ENCODE assay signal across 9 cellular contexts in the genomic region with DNA sequence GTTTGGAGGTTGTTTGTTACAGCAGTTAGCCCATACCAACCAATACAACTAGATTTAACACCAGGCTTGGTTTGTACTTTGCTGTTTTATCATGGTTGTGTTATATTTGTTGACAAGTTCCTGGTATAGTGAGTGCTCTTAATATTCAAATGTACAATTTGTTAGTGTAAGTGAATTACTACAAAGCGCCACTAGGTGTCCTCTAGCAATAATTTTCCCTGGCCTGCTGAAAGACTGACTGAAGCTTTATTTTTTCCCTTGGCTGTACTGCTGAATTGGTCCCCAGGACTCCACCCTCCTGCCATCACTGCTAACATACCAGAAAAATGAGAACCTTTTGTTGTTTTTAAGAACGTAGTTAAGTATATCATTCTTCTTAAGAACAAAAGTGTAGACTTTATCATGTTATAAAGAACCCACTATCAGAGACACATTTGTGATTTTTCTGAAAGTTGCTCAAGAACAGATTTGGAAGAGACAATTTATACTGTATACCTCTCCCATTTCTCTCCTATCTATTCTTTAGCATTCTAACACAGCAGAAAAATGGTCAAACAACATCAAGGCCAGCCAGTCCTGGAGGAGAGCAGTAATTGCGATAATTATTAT.
DNase-seq lines count a peak whose midpoint lies in the region; ATAC-seq, FAIRE-seq and TF ChIP-seq lines count a peak whose summit lies in the region.
"Had no signal": no experiment of that assay in that cellular context is flagged by ENCODE, and none has a peak within 500 bp of the region (broad histone marks: within the 10 kb centered on the region; RNA-seq: fewer than 3 reads in every experiment).

No MANE protein-coding gene starts in this region.

- no peaks in the 10 kb centered on the region for H3K79me2 ChIP-seq in endothelial cell of umbilical vein (ENCODE audit: control insufficient read depth, insufficient read depth, low read length)

- peak; percentile 38 for DNase-seq in NCI-H510A treated with DMSO at 0.1 percent for 48 hours (lab: John Stamatoyannopoulos, UW)
- DNase-seq in NCI-H510A (lab: John Stamatoyannopoulos, UW): no peak
- DNase-seq in KBM-7: peak; percentile 82
- DNase-seq in RWPE1 (ENCODE audit: low spot score): peak; percentile 17
- DNase-seq in endothelial cell of umbilical vein (ENCODE audit: low read depth, low spot score): peak; percentile 67
- peak in 5 of 10 donors; percentile 3 to 47 (median 38) for DNase-seq in naive thymus-derived CD8-positive, alpha-beta T cell
- DNase-seq in activated CD4-positive, alpha-beta memory T cell treated with anti-CD3 and anti-CD28 coated beads, Interleukin-2, amount 10 ng/mL, durations not matched to agents 7 days and 5 days: no peak

- H3K9me1 ChIP-seq in endothelial cell of umbilical vein (replicated peaks; ENCODE audit: control insufficient read depth, extremely low read depth, insufficient read depth, low read length): no peaks in the 10 kb centered on the region

- ATAC-seq in GM21529 (IDR thresholded peaks at IDR 0.05; ENCODE audit: unreplicated experiment): peak; percentile 92
- ATAC-seq in naive thymus-derived CD8-positive, alpha-beta T cell: peak; percentile 47 to 53

- peak; percentile 87 for FAIRE-seq in endothelial cell of umbilical vein (lab: Jason Lieb, UNC)

- H3K27me3 ChIP-seq in endothelial cell of umbilical vein (ENCODE audit: control insufficient read depth in 2 of 2, insufficient read depth in 2 of 2, low read length in 2 of 2): peaks cover 2 to 12% of the 10 kb centered on the region in 2 experiments

- peaks cover 5 to 28% (median 17%) of the 10 kb centered on the region in 5 donors for H3K27me3 Mint-ChIP-seq in naive thymus-derived CD8-positive, alpha-beta T cell
- H3K27me3 Mint-ChIP-seq in activated CD4-positive, alpha-beta memory T cell treated with anti-CD3 and anti-CD28 coated beads, Interleukin-2, amount 10 ng/mL, durations not matched to agents 7 days and 5 days: peaks cover 21% of the 10 kb centered on the region

- intact Hi-C loops in endothelial cell of umbilical vein (cut with micrococcal nuclease): loop anchor here (1.0 to 2.0 kb wide), 3 partner anchors 244 to 1771 kb away; no protein-coding TSS in a partner anchor

- no peaks in the 10 kb centered on the region for H4K20me1 ChIP-seq in endothelial cell of umbilical vein (replicated peaks; ENCODE audit: control insufficient read depth, extremely low read depth, insufficient read depth, low read length)

- no peaks in the 10 kb centered on the region for H3K36me3 ChIP-seq in endothelial cell of umbilical vein (ENCODE audit: control insufficient read depth in 2 of 2, extremely low read depth in 1 of 2, insufficient read depth in 2 of 2, low read length in 2 of 2)

- no peaks in the 10 kb centered on the region for H3K4me1 Mint-ChIP-seq in naive thymus-derived CD8-positive, alpha-beta T cell
- no peaks in the 10 kb centered on the region for H3K4me1 Mint-ChIP-seq in activated CD4-positive, alpha-beta memory T cell treated with anti-CD3 and anti-CD28 coated beads, Interleukin-2, amount 10 ng/mL, durations not matched to agents 7 days and 5 days

- no peak overlapping the region for H2AFZ ChIP-seq in endothelial cell of umbilical vein (ENCODE audit: low read depth, low read length)

- dilution Hi-C loops in endothelial cell of umbilical vein (cut with MboI; ENCODE audit: extremely low pct_ligation_motif_present, low sequenced_read_pairs): no loop called here

- no peaks in the 10 kb centered on the region for H3K9me3 Mint-ChIP-seq in naive thymus-derived CD8-positive, alpha-beta T cell
- no peaks in the 10 kb centered on the region for H3K9me3 Mint-ChIP-seq in activated CD4-positive, alpha-beta memory T cell treated with anti-CD3 and anti-CD28 coated beads, Interleukin-2, amount 10 ng/mL, durations not matched to agents 7 days and 5 days
- H3K9me3 Mint-ChIP-seq: dendritic cell treated with granulocyte-macrophage colony-stimulating factor and Interleukin-4, amounts not matched to agents 40 ng/mL and 50 ng/mL, for 4 days had no signal

- no peak overlapping the region for H3K4me3 Mint-ChIP-seq in naive thymus-derived CD8-positive, alpha-beta T cell
- no peak overlapping the region for H3K4me3 Mint-ChIP-seq in activated CD4-positive, alpha-beta memory T cell treated with anti-CD3 and anti-CD28 coated beads, Interleukin-2, amount 10 ng/mL, durations not matched to agents 7 days and 5 days
- H3K4me3 Mint-ChIP-seq: dendritic cell treated with granulocyte-macrophage colony-stimulating factor and Interleukin-4, amounts not matched to agents 40 ng/mL and 50 ng/mL, for 4 days had no signal

- no peak overlapping the region for H3K27ac Mint-ChIP-seq in naive thymus-derived CD8-positive, alpha-beta T cell
- no peak overlapping the region for H3K27ac Mint-ChIP-seq in activated CD4-positive, alpha-beta memory T cell treated with anti-CD3 and anti-CD28 coated beads, Interleukin-2, amount 10 ng/mL, durations not matched to agents 7 days and 5 days
- H3K27ac Mint-ChIP-seq: dendritic cell treated with granulocyte-macrophage colony-stimulating factor and Interleukin-4, amounts not matched to agents 40 ng/mL and 50 ng/mL, for 4 days had no signal

- H3K4me2 ChIP-seq in endothelial cell of umbilical vein (ENCODE audit: insufficient read depth, low read length): no peak overlapping the region

- no TSS peak for BruUV-seq in endothelial cell of umbilical vein (replicated peaks; lab: Mats Ljungman, UMichigan)

- no peaks in the 10 kb centered on the region for H3K9me3 ChIP-seq in endothelial cell of umbilical vein (replicated peaks; ENCODE audit: control insufficient read depth, insufficient read depth, low read length)

- H3K36me3 Mint-ChIP-seq in naive thymus-derived CD8-positive, alpha-beta T cell: no peaks in the 10 kb centered on the region
- no peaks in the 10 kb centered on the region for H3K36me3 Mint-ChIP-seq in activated CD4-positive, alpha-beta memory T cell treated with anti-CD3 and anti-CD28 coated beads, Interleukin-2, amount 10 ng/mL, durations not matched to agents 7 days and 5 days (ENCODE audit: low read depth)

- H3K9ac ChIP-seq in endothelial cell of umbilical vein (replicated peaks; ENCODE audit: extremely low read depth, insufficient read depth, low read length): no peak overlapping the region

- H3K27ac ChIP-seq in RWPE1 (no peak overlapping the region), endothelial cell of umbilical vein (ENCODE audit: insufficient read depth, low read depth, low read length) (no peak overlapping the region)

- H3K4me3 ChIP-seq in endothelial cell of umbilical vein (replicated peaks in 1 of 3; ENCODE audit: insufficient read depth in 1 of 3, low read depth in 1 of 3, low read length in 3 of 3): no peak overlapping the region

- no peak for TF ChIP-seq POLR2A in endothelial cell of umbilical vein (IDR thresholded peaks at IDR 0.05; ENCODE audit: low read depth, low read length)

- CTCF ChIA-PET in RWPE1 (lab: Yijun Ruan, JAX) (interaction anchor here (0.6 to 1.5 kb wide), 11 partner anchors 8 to 1339 kb away, joined by 3 to 15 read pairs (median 3); no protein-coding TSS in a partner anchor), endothelial cell of umbilical vein (lab: Charles Lee) (interaction anchor here (0.6 to 3.9 kb wide), 23 partner anchors 10 to 646 kb away, joined by 3 to 35 read pairs (median 4); no protein-coding TSS in a partner anchor)
- CTCF ChIA-PET in activated CD4-positive, alpha-beta memory T cell treated with anti-CD3 and anti-CD28 coated beads, Interleukin-2, amount 10 ng/mL, durations not matched to agents 7 days and 5 days (lab: Charles Lee): interaction anchor here (0.8 to 3.2 kb wide), 6 partner anchors 13 to 245 kb away, joined by 3 to 27 read pairs (median 5); no protein-coding TSS in a partner anchor

- POLR2A ChIA-PET in RWPE1 (lab: Yijun Ruan, JAX; ENCODE audit: low non-redundant PET) (no interaction called here), endothelial cell of umbilical vein (lab: Charles Lee) (no interaction called here)
- POLR2A ChIA-PET in naive thymus-derived CD8-positive, alpha-beta T cell (lab: Charles Lee): no interaction called here
- POLR2A ChIA-PET in activated CD4-positive, alpha-beta memory T cell treated with anti-CD3 and anti-CD28 coated beads, Interleukin-2, amount 10 ng/mL, durations not matched to agents 7 days and 5 days (lab: Charles Lee): no interaction called here

- TF ChIP-seq CTCF in RWPE1 (conservative IDR thresholded peaks at IDR 0.05; ENCODE audit: low read depth) (peak; percentile 53), endothelial cell of umbilical vein (IDR thresholded peaks at IDR 0.05; ENCODE audit: extremely low read depth in 1 of 2, insufficient read depth in 1 of 2, low read depth in 1 of 2, low read length in 2 of 2) (peak; percentile 51 to 55)

- in situ Hi-C loops in KBM-7 (cut with MboI; ENCODE audit: low pct_unique_long_range_greater_than_20kb, low sequenced_read_pairs): no loop called here

- no peaks in the 10 kb centered on the region for H3K4me1 ChIP-seq in endothelial cell of umbilical vein (ENCODE audit: control insufficient read depth, extremely low read depth, insufficient read depth, low read length)

TF ChIP-seq in endothelial cell of umbilical vein, 7 proteins besides CTCF, POLR2A, EP300 and RAD21:
- no peak for TF ChIP-seq EZH2 (IDR thresholded peaks at IDR 0.05; ENCODE audit: borderline replicate concordance, low read depth, low read length, severe bottlenecking)
- TF ChIP-seq FOS (IDR thresholded peaks at IDR 0.05; ENCODE audit: borderline replicate concordance, insufficient read depth, low read length): no peak
- no peak for TF ChIP-seq POLR2AphosphoS5 (IDR thresholded peaks at IDR 0.05; ENCODE audit: insufficient read depth, low read depth, low read length)
- no peak for TF ChIP-seq JUN (IDR thresholded peaks at IDR 0.05; ENCODE audit: borderline replicate concordance, insufficient read depth, insufficient read length, low read depth)
- no peak for TF ChIP-seq MYC (IDR thresholded peaks at IDR 0.05; ENCODE audit: low read depth, low read length)
- no peak for TF ChIP-seq GATA2 (IDR thresholded peaks at IDR 0.05; ENCODE audit: insufficient read depth, insufficient read length, low read depth, low read length)
- TF ChIP-seq, protein P1, sequence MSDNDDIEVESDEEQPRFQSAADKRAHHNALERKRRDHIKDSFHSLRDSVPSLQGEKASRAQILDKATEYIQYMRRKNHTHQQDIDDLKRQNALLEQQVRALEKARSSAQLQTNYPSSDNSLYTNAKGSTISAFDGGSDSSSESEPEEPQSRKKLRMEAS (IDR thresholded peaks at IDR 0.05; ENCODE audit: insufficient read depth, insufficient read length): no peak

Comparison
In these comparisons a context has a peak if more than half of its experiments do, and no peak if none do; other contexts are left out.
1. DNase-seq: peak in NCI-H510A treated with DMSO at 0.1 percent for 48 hours (single experiment), KBM-7 (single experiment), RWPE1 (single experiment) and endothelial cell of umbilical vein (single experiment); none in NCI-H510A (single experiment) and activated CD4-positive, alpha-beta memory T cell treated with anti-CD3 and anti-CD28 coated beads, Interleukin-2, amount 10 ng/mL, durations not matched to agents 7 days and 5 days (single experiment).